In the genomic region with DNA sequence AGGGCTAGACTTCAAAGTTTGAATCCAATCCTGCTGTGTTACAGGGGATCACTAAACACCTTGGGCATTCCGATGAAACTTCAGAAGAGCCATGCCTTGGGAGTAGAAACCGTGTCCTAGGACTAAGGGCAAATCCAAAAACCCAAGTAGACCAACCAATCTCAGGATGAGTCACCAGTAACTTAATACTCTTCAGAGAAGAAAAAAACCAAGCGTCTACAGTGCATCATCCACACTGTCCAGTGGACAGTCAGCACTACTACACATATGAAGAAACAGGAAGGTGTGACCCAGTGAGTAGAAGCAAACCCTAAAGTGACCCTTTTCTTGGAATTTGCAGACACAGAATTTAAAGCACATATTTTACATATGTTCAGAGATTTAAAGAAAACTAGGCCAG, we compare ENCODE assay signal across 1 cellular context.
TF ChIP-seq lines count a peak whose summit lies in the region.

No MANE protein-coding gene starts in this region.

TF ChIP-seq in GM23338, 12 proteins besides CTCF, POLR2A, EP300 and RAD21 (continued from another document):
- no peak for TF ChIP-seq ZNF462 (CRISPR knock-in tag; IDR thresholded peaks at IDR 0.05)
- no peak for TF ChIP-seq ZNF331 (CRISPR knock-in tag; IDR thresholded peaks at IDR 0.05; ENCODE audit: low read depth)
- no peak for TF ChIP-seq STAT1 (IDR thresholded peaks at IDR 0.05; ENCODE audit: unreplicated experiment)
- TF ChIP-seq EZH2phosphoT487 (IDR thresholded peaks at IDR 0.05; ENCODE audit: unreplicated experiment) = no peak
- TF ChIP-seq NANOG (IDR thresholded peaks at IDR 0.05; ENCODE audit: borderline replicate concordance) = no peak
- no peak for TF ChIP-seq POLR2AphosphoS5 (IDR thresholded peaks at IDR 0.05; ENCODE audit: low read depth)
- TF ChIP-seq ETS1 (IDR thresholded peaks at IDR 0.05) = no peak
